17 cellular contexts compared by ENCODE assay signal in genomic region chr22:29854432-29854831, GRCh38. TPM values are rescaled to one million over a fixed set of nuclear protein-coding genes. Genes with fewer than 3 reads are reported as not detected.
DNase-seq lines count a peak whose midpoint lies in the region; ATAC-seq and TF ChIP-seq lines count a peak whose summit lies in the region.
"Had no signal": no experiment of that assay in that cellular context is flagged by ENCODE, and none has a peak within 500 bp of the region (broad histone marks: within the 10 kb centered on the region; RNA-seq: fewer than 3 reads in every experiment).

No MANE protein-coding gene starts in this region.

- no peaks in the 10 kb centered on the region for H3K36me3 ChIP-seq in right atrium auricular region
- no peaks in the 10 kb centered on the region for H3K36me3 ChIP-seq in endodermal cell (ENCODE audit: control insufficient read depth, insufficient read depth, low read length)
- no peaks in the 10 kb centered on the region for H3K36me3 ChIP-seq in tibial artery

- H3K4me3 ChIP-seq in right atrium auricular region (no peak overlapping the region), endodermal cell (ENCODE audit: low read length) (no peak overlapping the region), tibial artery (no peak overlapping the region)
- H3K4me3 ChIP-seq: A549 had no signal

- intact Hi-C loops in Right ventricle myocardium inferior (cut with DNase I) (no loop called here), tibial artery (cut with DNase I; ENCODE audit: low total_unique reads) (no loop called here)

- H3K27ac ChIP-seq in right atrium auricular region (no peak overlapping the region), endodermal cell (ENCODE audit: low read depth, low read length) (no peak overlapping the region), tibial artery (no peak overlapping the region)
- H3K27ac ChIP-seq: 22Rv1, A549, C4-2B had no signal

- peaks cover 1% of the 10 kb centered on the region for H3K27me3 Mint-ChIP-seq in endodermal cell (ENCODE audit: insufficient read depth)

- H3K4me3 Mint-ChIP-seq in endodermal cell = no peak overlapping the region
- H3K4me3 Mint-ChIP-seq: CD4-positive, alpha-beta T cell; H9 had no signal

- H3K9me3 ChIP-seq in right atrium auricular region (no peaks in the 10 kb centered on the region), endodermal cell (ENCODE audit: control insufficient read depth, low read length) (no peaks in the 10 kb centered on the region), tibial artery (no peaks in the 10 kb centered on the region)
- H3K9me3 ChIP-seq: A549, Caco-2 had no signal

- no peaks in the 10 kb centered on the region for H3K27me3 ChIP-seq in right atrium auricular region
- H3K27me3 ChIP-seq in endodermal cell (ENCODE audit: control insufficient read depth, insufficient read depth, low read length, poor library complexity, severe bottlenecking) = no peaks in the 10 kb centered on the region
- peaks cover 0 to 6% of the 10 kb centered on the region in 2 donors for H3K27me3 ChIP-seq in tibial artery

- H3K4me1 Mint-ChIP-seq in endodermal cell = peaks cover 5% of the 10 kb centered on the region
- H3K4me1 Mint-ChIP-seq: H9 had no signal

- peaks cover 0 to 8% of the 10 kb centered on the region in 2 donors for H3K4me1 ChIP-seq in right atrium auricular region
- no peaks in the 10 kb centered on the region for H3K4me1 ChIP-seq in endodermal cell (ENCODE audit: control insufficient read depth, insufficient read depth, low read length)
- no peaks in the 10 kb centered on the region for H3K4me1 ChIP-seq in tibial artery
- H3K4me1 ChIP-seq: A549, Caco-2 had no signal

- no peak overlapping the region for H3K27ac Mint-ChIP-seq in endodermal cell
- H3K27ac Mint-ChIP-seq: CD4-positive, alpha-beta T cell; H9 had no signal

- no peaks in the 10 kb centered on the region for H3K36me3 Mint-ChIP-seq in endodermal cell (ENCODE audit: low read depth)

- no peak overlapping the region for H3K9ac ChIP-seq in endodermal cell (ENCODE audit: extremely low read depth, low read length, poor library complexity, severe bottlenecking)

- ATAC-seq in Right ventricle myocardium inferior (no peak), GM18511 (IDR thresholded peaks at IDR 0.05; ENCODE audit: unreplicated experiment) (no peak)
- ATAC-seq: A549, HepG2 had no signal

- TF ChIP-seq CTCF in right atrium auricular region (IDR thresholded peaks at IDR 0.05) = no peak
- TF ChIP-seq CTCF in endodermal cell (conservative IDR thresholded peaks at IDR 0.05) = no peak
- no peak for TF ChIP-seq CTCF in tibial artery (IDR thresholded peaks at IDR 0.05)

- H3K9me3 Mint-ChIP-seq in endodermal cell = no peaks in the 10 kb centered on the region
- H3K9me3 Mint-ChIP-seq: CD4-positive, alpha-beta T cell; H9 had no signal

- DNase-seq in right atrium auricular region (ENCODE audit: low spot score) (peak; percentile 50), Right ventricle myocardium inferior (ENCODE audit: missing footprints) (no peak), endodermal cell (peak; percentile 17), islet precursor cell (peak; percentile 41), tibial artery (peak; percentile 35 to 45), T-helper 9 cell (no peak), T-helper 2 cell (no peak)
- DNase-seq: AML-193; Caco-2; CD4-positive, alpha-beta T cell; GOT3; H9 had no signal

- 91 to 93% methylated on average over 3 of the region's 3 CpGs for WGBS in endodermal cell (ENCODE audit: insufficient coverage in 1 of 2, insufficient read length in 1 of 2), 2 experiments

RNA-seq across cellular contexts. Expression of gene ASCC2, which starts 16.4 kb away (rescaled TPM):
- total RNA-seq in right atrium auricular region = 10 to 100 TPM; 24.3 to 37.5 TPM
- total RNA-seq in Right ventricle myocardium inferior = 33.8 TPM
- total RNA-seq in endodermal cell = 10 to 100 TPM; 44.2 to 45.5 TPM
- polyA plus RNA-seq in endodermal cell (2013, experiment 1 of 2) = 40.8 TPM
- polyA plus RNA-seq in endodermal cell (2013, experiment 2 of 2) = 41.3 TPM

RNA-seq across cellular contexts. Expression of gene MTMR3, which starts 28.5 kb away (rescaled TPM):
- 10 to 100 TPM; 27.2 to 38.1 TPM for total RNA-seq in right atrium auricular region
- 32.3 TPM for total RNA-seq in Right ventricle myocardium inferior
- 10 to 100 TPM; 30.9 to 41.3 TPM for total RNA-seq in endodermal cell
- 26.3 TPM for polyA plus RNA-seq in endodermal cell (2013, experiment 1 of 2)
- 24.8 TPM for polyA plus RNA-seq in endodermal cell (2013, experiment 2 of 2)

Comparison
In these comparisons a context has a peak if more than half of its experiments do, and no peak if none do; other contexts are left out.
1. DNase-seq: peak in right atrium auricular region (single experiment), endodermal cell (single experiment), islet precursor cell (single experiment) and tibial artery (2 of 2); none in Right ventricle myocardium inferior (single experiment), T-helper 9 cell (single experiment) and T-helper 2 cell (0 of 5).